25 cellular contexts compared by ENCODE assay signal in genomic region chr13:44399045-44399444, GRCh38. TPM values are rescaled to one million over a fixed set of nuclear protein-coding genes. Genes with fewer than 3 reads are reported as not detected.
DNase-seq lines count a peak whose midpoint lies in the region; TF ChIP-seq lines count a peak whose summit lies in the region.
"Had no signal": no experiment of that assay in that cellular context is flagged by ENCODE, and none has a peak within 500 bp of the region (broad histone marks: within the 10 kb centered on the region; RNA-seq: fewer than 3 reads in every experiment).

No MANE protein-coding gene starts in this region.

- H3K27ac ChIP-seq in cardiac muscle cell (peak overlapping the region; percentile 99), coronary artery (no peak overlapping the region)
- H3K27ac ChIP-seq: KMS-11, left ventricle myocardium inferior, pancreas, upper lobe of right lung had no signal

- no peaks in the 10 kb centered on the region for H3K36me3 ChIP-seq in cardiac muscle cell
- H3K36me3 ChIP-seq: left ventricle myocardium inferior, pancreas, upper lobe of right lung had no signal

- H3K4me3 ChIP-seq in cardiac muscle cell: no peak overlapping the region
- no peak overlapping the region for H3K4me3 ChIP-seq in coronary artery
- H3K4me3 ChIP-seq: left ventricle myocardium inferior, pancreas, upper lobe of right lung had no signal

- no peaks in the 10 kb centered on the region for H3K9me3 ChIP-seq in cardiac muscle cell (ENCODE audit: low read depth)
- H3K9me3 ChIP-seq: left ventricle myocardium inferior, pancreas, upper lobe of right lung had no signal

- TF ChIP-seq CTCF in cardiac muscle cell (IDR thresholded peaks at IDR 0.05; ENCODE audit: low read depth, low read length): no peak
- no peak for TF ChIP-seq CTCF in coronary artery (IDR thresholded peaks at IDR 0.05)

- CTCF ChIA-PET in HEK293T (lab: Yijun Ruan, JAX): no interaction called here

- peaks cover 82% of the 10 kb centered on the region for H3K4me1 ChIP-seq in cardiac muscle cell (ENCODE audit: low read depth)
- H3K4me1 ChIP-seq: upper lobe of right lung had no signal

- POLR2A ChIA-PET in HEK293T (lab: Yijun Ruan, JAX): no interaction called here

- intact Hi-C loops in cardiac septum (cut with DNase I): no loop called here

- H3K27me3 ChIP-seq in cardiac muscle cell: no peaks in the 10 kb centered on the region
- H3K27me3 ChIP-seq: pancreas, upper lobe of right lung had no signal

- DNase-seq in cardiac muscle cell (ENCODE audit: low read depth in 1 of 2, low spot score in 1 of 2) (no peak), cardiac septum (ENCODE audit: low spot score) (no peak), NCI-H2171 treated with DMSO at 0.1 percent for 48 hours (lab: John Stamatoyannopoulos, UW) (peak; percentile 80), coronary artery (ENCODE audit: low spot score) (peak; percentile 33), HEK293T (ENCODE audit: extremely low spot score) (no peak), NCI-H1436 treated with DMSO at 0.1 percent for 48 hours (lab: John Stamatoyannopoulos, UW) (no peak), retina (no peak), SW480 (ENCODE audit: low spot score) (no peak)
- DNase-seq: activated CD8-positive, alpha-beta T cell treated with anti-CD3 and anti-CD28 coated beads, Interleukin-2, amount 10 ng/mL, durations not matched to agents 7 days and 5 days; activated naive CD4-positive, alpha-beta T cell treated with anti-CD3 and anti-CD28 coated beads for 36 hours; activated T-cell treated with anti-CD3 and anti-CD28 coated beads, Interleukin-2, amount 50 U/mL, for 24 hours; anterior cingulate cortex; CD8-positive, alpha-beta memory T cell; cerebellar nuclear complex; head of caudate nucleus; HFFc6; left ventricle myocardium inferior; natural killer cell; pancreas; right cardiac atrium; stimulated activated CD4-positive, alpha-beta T cell treated with anti-CD3 and anti-CD28 coated beads, Interleukin-15, amount 100 ng/mL, for 24 hours; stimulated activated CD8-positive, alpha-beta memory T cell treated with anti-CD3 and anti-CD28 coated beads, Interleukin-4, amount 100 ng/mL, for 48 hours; upper lobe of right lung had no signal

TF ChIP-seq in HEK293T, 16 proteins besides CTCF, POLR2A, EP300 and RAD21:
- no peak for TF ChIP-seq LEF1 (IDR thresholded peaks at IDR 0.05; ENCODE audit: borderline replicate concordance)
- TF ChIP-seq L3MBTL2 (conservative IDR thresholded peaks at IDR 0.05): no peak
- TF ChIP-seq ZNF384 (IDR thresholded peaks at IDR 0.05): no peak
- TF ChIP-seq FOXK2 (IDR thresholded peaks at IDR 0.05): no peak
- TF ChIP-seq PKNOX1 (IDR thresholded peaks at IDR 0.05): no peak
- no peak for TF ChIP-seq CTBP1 (IDR thresholded peaks at IDR 0.05; ENCODE audit: borderline replicate concordance)
- no peak for TF ChIP-seq FOXM1 (IDR thresholded peaks at IDR 0.05; ENCODE audit: borderline replicate concordance)
- TF ChIP-seq HDGF (IDR thresholded peaks at IDR 0.05; ENCODE audit: borderline replicate concordance): no peak
- no peak for TF ChIP-seq SP1 (IDR thresholded peaks at IDR 0.05)
- TF ChIP-seq NFRKB (IDR thresholded peaks at IDR 0.05): no peak
- TF ChIP-seq BHLHE40 (IDR thresholded peaks at IDR 0.05; ENCODE audit: borderline replicate concordance): no peak
- TF ChIP-seq FOXA1 (IDR thresholded peaks at IDR 0.05): no peak
- TF ChIP-seq ELF4 (IDR thresholded peaks at IDR 0.05): no peak
- no peak for TF ChIP-seq SUZ12 (IDR thresholded peaks at IDR 0.05)

RNA-seq across cellular contexts. Expression of gene SERP2, which starts 25.4 kb away (rescaled TPM):
- total RNA-seq in cardiac muscle cell (3.5 and 8.6 TPM in 2 replicates), cardiac septum (7.9 TPM)
- 3.5 and 9.0 TPM in 2 replicates for polyA plus RNA-seq in cardiac muscle cell
- total RNA-seq: HT1080 had no signal

Comparison
In these comparisons a context has a peak if more than half of its experiments do, and no peak if none do; other contexts are left out.
1. DNase-seq: peak in NCI-H2171 treated with DMSO at 0.1 percent for 48 hours (single experiment) and coronary artery (single experiment); none in cardiac muscle cell (0 of 2), cardiac septum (single experiment), HEK293T (single experiment), NCI-H1436 treated with DMSO at 0.1 percent for 48 hours (single experiment), retina (single experiment) and SW480 (single experiment).